Comparison of ENCODE assay signal across 8 cellular contexts in genomic region chr12:122984612-122985358, GRCh38. TPM values are rescaled to one million over a fixed set of nuclear protein-coding genes. Genes with fewer than 3 reads are reported as not detected.
DNase-seq lines count a peak whose midpoint lies in the region; ATAC-seq and TF ChIP-seq lines count a peak whose summit lies in the region.

No MANE protein-coding gene starts in this region.

- peaks cover 0 to 2% of the 10 kb centered on the region in 2 experiments; a peak in 2 of 4 replicates for H3K36me3 ChIP-seq in HCT116 (ENCODE audit: control insufficient read depth in 1 of 2, insufficient read depth in 2 of 2, low read length in 2 of 2)
- H3K36me3 ChIP-seq in adrenal gland (replicated peaks in 1 of 2) = peaks cover 0 to 42% of the 10 kb centered on the region in 2 donors

- POLR2A ChIA-PET in HCT116 (lab: Charles Lee) = interaction anchor here (1.2 kb wide), 1 partner anchor 14 kb away, joined by 3 read pairs; no protein-coding TSS in a partner anchor

- RAD21 ChIA-PET in HCT116 (lab: Charles Lee; ENCODE audit: low non-redundant PET in 1 of 2, low total read pairs in 2 of 2, uncharacterized antibody in 2 of 2, unreplicated experiment in 2 of 2) = no interaction called here

- no peak for TF ChIP-seq POLR2A in HCT116 (IDR thresholded peaks at IDR 0.05; ENCODE audit: borderline replicate concordance, extremely low read depth, insufficient read depth, insufficient read length)
- TF ChIP-seq POLR2A in adrenal gland (IDR thresholded peaks at IDR 0.05) = peak in 1 of 2 donors; percentile 20

- H3K9ac ChIP-seq in HCT116 (ENCODE audit: low read length) = no peak overlapping the region

- H2AFZ ChIP-seq in HCT116 (ENCODE audit: low read depth, low read length, poor library complexity, severe bottlenecking) = no peak overlapping the region

- no peak overlapping the region for H3K4me3 ChIP-seq in HCT116 (replicated peaks in 1 of 2; ENCODE audit: low read depth in 1 of 2, low read length in 2 of 2)
- H3K4me3 ChIP-seq in adrenal gland = no peak overlapping the region
- H3K4me3 ChIP-seq in skin epidermis = no peak overlapping the region

- 9 to 21% (median 10%) methylated on average over 24 to 34 of the region's 34 CpGs for WGBS in adrenal gland, 4 donors

- intact Hi-C loops in HCT116 (cut with micrococcal nuclease) (no loop called here), adrenal gland (cut with DNase I) (loop anchor here (5.0 kb wide), 3 partner anchors 168 to 253 kb away; partner anchors contain the start of gene PITPNM2 (in 1 of the 2))

- H3K9me2 ChIP-seq in HCT116 (ENCODE audit: insufficient read depth) = no peaks in the 10 kb centered on the region

- CTCF ChIA-PET in HCT116 (lab: Charles Lee) = no interaction called here

- BruUV-seq in HCT116 (replicated peaks; lab: Mats Ljungman, UMichigan) = no TSS peak

- no peak overlapping the region for H3K4me2 ChIP-seq in HCT116 (ENCODE audit: low read length)

- H3K27ac ChIP-seq in HCT116 (ENCODE audit: low read depth, low read length) (no peak overlapping the region), adrenal gland (peak overlapping the region; percentile 2 to 90 (median 87)), skin epidermis (peak overlapping the region in 20 of 21 experiments; percentile 1 to 77 (median 62))

- DNase-seq in HCT116 (ENCODE audit: low read depth, low spot score) (no peak), adrenal gland (peak; percentile 57 to 88 (median 83)), iris pigment epithelial cell (ENCODE audit: low read depth) (peak; percentile 58)

- peaks cover 20% of the 10 kb centered on the region for H3K79me2 ChIP-seq in HCT116 (ENCODE audit: insufficient read depth, low read length)

- H4K20me1 ChIP-seq in HCT116 (ENCODE audit: insufficient read depth) = no peaks in the 10 kb centered on the region

- no peaks in the 10 kb centered on the region for H3K27me3 ChIP-seq in HCT116 (ENCODE audit: insufficient read depth, low read length)
- H3K27me3 ChIP-seq in adrenal gland = no peaks in the 10 kb centered on the region

- ATAC-seq in HCT116 = no peak
- no peak for ATAC-seq in GM19397 (IDR thresholded peaks at IDR 0.05; ENCODE audit: unreplicated experiment)
- ATAC-seq in HG03159 (IDR thresholded peaks at IDR 0.05; ENCODE audit: unreplicated experiment) = no peak
- no peak for ATAC-seq in GM21723 (IDR thresholded peaks at IDR 0.05; ENCODE audit: unreplicated experiment)
- ATAC-seq in GM21447 (IDR thresholded peaks at IDR 0.05; ENCODE audit: unreplicated experiment) = no peak

- H3K4me1 ChIP-seq in HCT116 (ENCODE audit: control insufficient read depth in 1 of 2, insufficient read depth in 2 of 2, low read length in 2 of 2) = peaks cover 8 to 15% of the 10 kb centered on the region in 2 experiments
- peaks cover 41 to 54% of the 10 kb centered on the region in 2 donors for H3K4me1 ChIP-seq in adrenal gland (replicated peaks in 1 of 2)

- TF ChIP-seq CTCF in HCT116 (IDR thresholded peaks at IDR 0.05 in 2 of 3, conservative IDR thresholded peaks at IDR 0.05 in 1 of 3; ENCODE audit: borderline replicate concordance in 1 of 3, insufficient read depth in 1 of 3, low read depth in 2 of 3, low read length in 2 of 3) (no peak), adrenal gland (IDR thresholded peaks at IDR 0.05) (no peak)

- no peak for TF ChIP-seq RAD21 in HCT116 (IDR thresholded peaks at IDR 0.05; ENCODE audit: low read depth)

- H3K9me3 ChIP-seq in HCT116 (ENCODE audit: control insufficient read depth in 1 of 2, insufficient read depth in 1 of 2, low read depth in 1 of 2, low read length in 2 of 2) (no peaks in the 10 kb centered on the region), adrenal gland (replicated peaks in 1 of 3) (no peaks in the 10 kb centered on the region)

TF ChIP-seq in HCT116, 20 proteins besides CTCF, POLR2A, EP300 and RAD21:
- TF ChIP-seq SP1 (IDR thresholded peaks at IDR 0.05; ENCODE audit: low read depth) (no peak), POLR2AphosphoS5 (IDR thresholded peaks at IDR 0.05; ENCODE audit: low read depth, low read length) (peak; percentile 11; the same call in 1 of the 2 replicates)
TF ChIP-seq in HCT116: peak in this region for 1.

RNA-seq across cellular contexts. Expression of gene ARL6IP4, which starts 4.3 kb away (rescaled TPM):
- total RNA-seq in HCT116 (2021; ENCODE audit: unreplicated experiment) = 128 TPM
- polyA plus RNA-seq in HCT116 (2012) = 178 and 187 TPM in 2 replicates
- total RNA-seq in adrenal gland = 100 to 1,000 TPM; 192 to 384 (median 284) TPM
- polyA plus RNA-seq in adrenal gland = 100 to 1,000 TPM; 198 to 709 (median 531) TPM

RNA-seq across cellular contexts. Expression of gene OGFOD2, which starts 9.7 kb away (rescaled TPM):
- total RNA-seq in HCT116 (2021; ENCODE audit: unreplicated experiment) (29.5 TPM), adrenal gland (10 to 100 TPM; 14.8 to 44.8 (median 21.8) TPM)
- polyA plus RNA-seq in HCT116 (2012) = 24.1 and 26.2 TPM in 2 replicates
- 10 to 100 TPM in 2 of 3 donors, 1 to 10 TPM in 1; 6.2 to 21.7 (median 16.7) TPM for polyA plus RNA-seq in adrenal gland

RNA-seq across cellular contexts. Expression of gene ABCB9, which starts 18.5 kb away (rescaled TPM):
- total RNA-seq in HCT116 (2021; ENCODE audit: unreplicated experiment) = 14.7 TPM
- 9.8 and 10.6 TPM in 2 replicates for polyA plus RNA-seq in HCT116 (2012)
- 1 to 10 TPM; 3.6 to 10.0 (median 6.2) TPM for total RNA-seq in adrenal gland
- polyA plus RNA-seq in adrenal gland = 1 to 10 TPM; 2.0 to 7.5 (median 3.0) TPM
